ENCODE assay signal across 9 cellular contexts in the genomic region with DNA sequence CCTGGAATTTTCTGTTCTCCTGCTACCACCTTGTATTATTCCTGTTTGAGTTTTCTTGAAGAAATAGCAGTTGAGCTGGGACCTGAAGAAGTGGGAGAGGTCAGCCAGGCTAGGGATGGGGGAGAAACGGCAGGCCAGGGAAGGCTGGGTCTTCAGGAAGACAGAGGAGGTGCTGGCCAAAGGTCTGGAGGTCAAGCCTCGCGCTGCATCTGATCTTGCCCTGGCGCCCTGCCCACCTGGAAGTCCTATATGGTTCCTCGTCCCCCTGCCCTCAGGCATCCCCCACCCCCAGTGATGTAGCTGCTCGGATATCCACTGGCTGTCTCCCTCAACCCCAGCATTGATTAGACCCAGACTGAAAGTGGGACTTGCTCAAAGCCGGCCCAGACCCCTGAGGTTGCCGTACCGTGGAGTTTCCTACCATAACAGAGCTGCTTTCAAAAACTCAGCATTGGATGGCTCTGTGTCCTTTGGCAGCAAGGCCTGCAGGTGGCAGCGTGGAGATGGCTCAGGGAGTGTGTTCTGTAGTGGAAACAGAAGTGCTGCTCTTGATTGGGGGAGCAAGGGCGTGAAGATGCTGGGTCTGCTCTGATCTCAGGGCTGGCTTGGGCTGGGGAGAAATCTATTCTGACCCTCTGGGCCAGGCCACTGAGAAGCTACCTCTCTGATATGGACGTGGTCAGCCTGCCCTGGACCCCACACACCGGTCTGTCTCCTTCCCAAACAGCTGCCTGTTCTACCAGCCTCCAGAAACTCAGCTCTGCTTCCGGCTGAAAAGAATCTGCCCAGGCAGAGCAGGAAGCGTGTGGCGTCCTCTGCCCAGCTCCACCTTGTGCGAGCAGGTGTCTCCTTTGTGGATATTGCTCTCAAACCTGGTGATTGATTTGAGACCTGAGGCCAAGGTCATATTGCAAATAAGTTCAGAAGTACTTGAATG.
DNase-seq lines count a peak whose midpoint lies in the region; ATAC-seq, FAIRE-seq and TF ChIP-seq lines count a peak whose summit lies in the region.
"Had no signal": no experiment of that assay in that cellular context is flagged by ENCODE, and none has a peak within 500 bp of the region (broad histone marks: within the 10 kb centered on the region; RNA-seq: fewer than 3 reads in every experiment).

No MANE protein-coding gene starts in this region.

- CTCF ChIA-PET in SK-N-SH (lab: Yijun Ruan, JAX), result interaction anchor here (0.5 to 22.6 kb wide), 111 partner anchors 8 to 959 kb away, joined by 3 to 460 read pairs (median 4); partner anchors contain the start of gene CACNG5

- H3F3A ChIP-seq in SK-N-SH (replicated peaks; ENCODE audit: insufficient read depth), result no peaks in the 10 kb centered on the region

- H3K4me2 ChIP-seq in SK-N-SH, result no peak overlapping the region

- FAIRE-seq in D721Med (lab: Jason Lieb, UNC), result no peak

- H3K4me1 ChIP-seq in SK-N-SH (ENCODE audit: control insufficient read depth in 1 of 2, insufficient read depth in 2 of 2, low read depth in 1 of 2, low read length in 1 of 2), result peaks cover 9 to 25% of the 10 kb centered on the region in 2 experiments; a peak in 1 of 4 replicates

- H3K36me3 ChIP-seq in SK-N-SH (replicated peaks in 1 of 2; ENCODE audit: control insufficient read depth in 1 of 2, insufficient read depth in 2 of 2, low read length in 1 of 2), result peaks cover 7 to 26% of the 10 kb centered on the region in 2 experiments

- peak overlapping the region in 1 of 2 experiments; percentile 36; a peak in 2 of 4 replicates for H3K27ac ChIP-seq in SK-N-SH (ENCODE audit: low read depth in 2 of 2, low read length in 1 of 2)

- H3K4me1 Mint-ChIP-seq in brain, result peaks cover 48% of the 10 kb centered on the region

- peaks cover 7% of the 10 kb centered on the region; the same call in 1 of the 2 replicates for H3K79me2 ChIP-seq in SK-N-SH (ENCODE audit: insufficient read depth)

- TF ChIP-seq RAD21 in SK-N-SH (IDR thresholded peaks at IDR 0.05; ENCODE audit: low read length), result peak; percentile 93

- peak overlapping the region; percentile 73 to 91 (median 86) for H3K27ac Mint-ChIP-seq in brain
- H3K27ac Mint-ChIP-seq: T-helper 1 cell treated with Interleukin-12 subunit alpha and Interleukin-12 subunit beta and Interleukin-4 antibody, amounts not matched to agents 30 μg/mL and 1 μg/mL, for 36 hours had no signal

- POLR2A ChIA-PET in SK-N-SH (lab: Yijun Ruan, JAX), result interaction anchor here (0.9 to 1.9 kb wide), 5 partner anchors 10 to 430 kb away, joined by 3 to 6 read pairs (median 4); no protein-coding TSS in a partner anchor

- peak; percentile 65 for DNase-seq in D721Med (ENCODE audit: insufficient read length, low spot score)
- DNase-seq in NCI-H1105 (lab: John Stamatoyannopoulos, UW), result peak; percentile 73
- DNase-seq in SK-N-SH, result peak; percentile 87
- peak; percentile 81 for DNase-seq in iPS-NIHi7 (ENCODE audit: extremely low spot score)
- peak; percentile 19 to 30 (median 26) for DNase-seq in stimulated activated CD4-positive, alpha-beta T cell treated with anti-CD3 and anti-CD28 coated beads, Interleukin-12 subunit alpha, Interleukin-12 subunit beta, amount 100 ng/mL, for 48 hours (ENCODE audit: low read depth in 2 of 3, low spot score in 1 of 3)

- no peak overlapping the region for H3K4me3 Mint-ChIP-seq in brain
- H3K4me3 Mint-ChIP-seq: T-helper 1 cell treated with Interleukin-12 subunit alpha and Interleukin-12 subunit beta and Interleukin-4 antibody, amounts not matched to agents 30 μg/mL and 1 μg/mL, for 36 hours had no signal

- TF ChIP-seq EP300 in SK-N-SH (IDR thresholded peaks at IDR 0.05; ENCODE audit: borderline replicate concordance in 1 of 2, low read depth in 1 of 2, low read length in 1 of 2), result no peak

- no peaks in the 10 kb centered on the region for H3K9me3 ChIP-seq in SK-N-SH

- WGBS in SK-N-SH (ENCODE audit: low lambda C conversion rate), result 85% methylated on average over 17 of the region's 17 CpGs

- no peak overlapping the region for H3K9ac ChIP-seq in SK-N-SH

- no peaks in the 10 kb centered on the region for H3K9me3 Mint-ChIP-seq in brain
- H3K9me3 Mint-ChIP-seq: T-helper 1 cell treated with Interleukin-12 subunit alpha and Interleukin-12 subunit beta and Interleukin-4 antibody, amounts not matched to agents 30 μg/mL and 1 μg/mL, for 36 hours had no signal

- H3K27me3 Mint-ChIP-seq in brain, result peaks cover 8% of the 10 kb centered on the region

- no peak overlapping the region; a peak in 1 of 4 replicates for H3K4me3 ChIP-seq in SK-N-SH (ENCODE audit: low read depth in 2 of 2, low read length in 1 of 2)

- TF ChIP-seq CTCF in D721Med (IDR thresholded peaks at IDR 0.05; ENCODE audit: insufficient read depth, missing control alignments) (peak; percentile 99), SK-N-SH (IDR thresholded peaks at IDR 0.05) (peak; percentile 70), brain (conservative IDR thresholded peaks at IDR 0.05) (peak; percentile 82 to 86)

- H2AFZ ChIP-seq in SK-N-SH (ENCODE audit: low read depth), result no peak overlapping the region

- peaks cover 12% of the 10 kb centered on the region for H3K36me3 Mint-ChIP-seq in brain

- peaks cover 31% of the 10 kb centered on the region for H4K20me1 ChIP-seq in SK-N-SH (ENCODE audit: insufficient read depth)

- H3K27me3 ChIP-seq in SK-N-SH (ENCODE audit: insufficient read depth), result no peaks in the 10 kb centered on the region

- peak; percentile 53 for ATAC-seq in GM21529 (IDR thresholded peaks at IDR 0.05; ENCODE audit: unreplicated experiment)
- ATAC-seq in GM21447 (IDR thresholded peaks at IDR 0.05; ENCODE audit: unreplicated experiment), result no peak

- H3K9me2 ChIP-seq in SK-N-SH, result no peaks in the 10 kb centered on the region

TF ChIP-seq in SK-N-SH, 30 proteins besides CTCF, POLR2A, EP300 and RAD21:
- TF ChIP-seq SMC3 (IDR thresholded peaks at IDR 0.05; ENCODE audit: low read depth, low read length) (peak; percentile 91), TAF1 (IDR thresholded peaks at IDR 0.05; ENCODE audit: borderline replicate concordance, low read depth, low read length) (no peak)
TF ChIP-seq in SK-N-SH: peak in this region for 1.

Comparison
In these comparisons a context has a peak if more than half of its experiments do, and no peak if none do; other contexts are left out.
1. DNase-seq: peak in every context shown above with its lines; median percentile 87 in SK-N-SH; 81 in iPS-NIHi7; 73 in NCI-H1105; 65 in D721Med; 26 in stimulated activated CD4-positive, alpha-beta T cell treated with anti-CD3 and anti-CD28 coated beads, Interleukin-12 subunit alpha, Interleukin-12 subunit beta, amount 100 ng/mL, for 48 hours.